ENCODE assay signal across 10 cellular contexts in genomic region chr1:167631386-167631941, GRCh38. TPM values are rescaled to one million over a fixed set of nuclear protein-coding genes. Genes with fewer than 3 reads are reported as not detected.
DNase-seq lines count a peak whose midpoint lies in the region; ATAC-seq and TF ChIP-seq lines count a peak whose summit lies in the region.
"Had no signal": no experiment of that assay in that cellular context is flagged by ENCODE, and none has a peak within 500 bp of the region (broad histone marks: within the 10 kb centered on the region; RNA-seq: fewer than 3 reads in every experiment).

No MANE protein-coding gene starts in this region.

- H3K79me2 ChIP-seq in DND-41 (ENCODE audit: insufficient read depth, low read length) (peaks cover 80% of the 10 kb centered on the region), MM.1S (ENCODE audit: low read length) (peaks cover 66% of the 10 kb centered on the region), osteoblast (ENCODE audit: insufficient read depth, low read length) (no peaks in the 10 kb centered on the region)

- TF ChIP-seq CTCF in DND-41 (IDR thresholded peaks at IDR 0.05; ENCODE audit: borderline replicate concordance, extremely low read depth, low read length, poor library complexity, severe bottlenecking) (no peak), MM.1S (IDR thresholded peaks at IDR 0.05; ENCODE audit: low read length) (no peak), gastrocnemius medialis (IDR thresholded peaks at IDR 0.05 in 4 of 5, conservative IDR thresholded peaks at IDR 0.05 in 1 of 5) (no peak), osteoblast (IDR thresholded peaks at IDR 0.05; ENCODE audit: extremely low read depth, low read depth, low read length) (no peak)

- ATAC-seq in DND-41 (ENCODE audit: insufficient read depth, low read depth) = no peak
- ATAC-seq in gastrocnemius medialis = no peak
- no peak for ATAC-seq in HG03354 (IDR thresholded peaks at IDR 0.05; ENCODE audit: poor library complexity, severe bottlenecking, unreplicated experiment)

- peaks cover 87% of the 10 kb centered on the region for H3K4me1 ChIP-seq in DND-41 (ENCODE audit: insufficient read depth, low read length)
- H3K4me1 ChIP-seq in MM.1S (ENCODE audit: low read length) = peaks cover 61% of the 10 kb centered on the region
- peaks cover 69% of the 10 kb centered on the region for H3K4me1 ChIP-seq in effector memory CD4-positive, alpha-beta T cell (ENCODE audit: control insufficient read depth, insufficient read depth, low read length, poor library complexity, severe bottlenecking)
- H3K4me1 ChIP-seq in gastrocnemius medialis = peaks cover 54 to 70% of the 10 kb centered on the region in 2 donors
- no peaks in the 10 kb centered on the region for H3K4me1 ChIP-seq in osteoblast (ENCODE audit: insufficient read depth, low read length)

- H3K9ac ChIP-seq in DND-41 (ENCODE audit: low read depth, low read length) (peak overlapping the region; percentile 99), MM.1S (ENCODE audit: low read length) (peak overlapping the region; percentile 91; the same call in 1 of the 2 replicates)

- intact Hi-C loops in gastrocnemius medialis (cut with DNase I; ENCODE audit: low total_unique reads) = no loop called here

- no peak for TF ChIP-seq POLR2A in gastrocnemius medialis (IDR thresholded peaks at IDR 0.05)

- H4K20me1 ChIP-seq in DND-41 (ENCODE audit: insufficient read depth, low read length) (peaks cover 44% of the 10 kb centered on the region), MM.1S (ENCODE audit: insufficient read depth, low read length) (no peaks in the 10 kb centered on the region), osteoblast (ENCODE audit: insufficient read depth, low read length) (no peaks in the 10 kb centered on the region)

- H3K4me3 ChIP-seq in DND-41 (ENCODE audit: low read depth in 1 of 2, low read length in 2 of 2) (peak overlapping the region; percentile 75 to 76), MM.1S (ENCODE audit: low read length) (peak overlapping the region; percentile 83), gastrocnemius medialis (peak overlapping the region; percentile 74 to 86 (median 86)), osteoblast (ENCODE audit: insufficient read depth, low read length) (no peak overlapping the region)
- peak overlapping the region; percentile 88 for H3K4me3 ChIP-seq in effector memory CD4-positive, alpha-beta T cell (ENCODE audit: insufficient read depth, low read depth, low read length, poor library complexity, severe bottlenecking)

- no peaks in the 10 kb centered on the region for H3K9me2 ChIP-seq in MM.1S (replicated peaks; ENCODE audit: insufficient read depth, low read length)

- peak overlapping the region; percentile 79 for H3K4me2 ChIP-seq in DND-41 (ENCODE audit: insufficient read depth, low read length)
- H3K4me2 ChIP-seq in MM.1S (ENCODE audit: low read depth, low read length) = peak overlapping the region; percentile 90
- no peak overlapping the region for H3K4me2 ChIP-seq in osteoblast (ENCODE audit: insufficient read depth, low read length)

- in situ Hi-C loops in gastrocnemius medialis (cut with MboI; ENCODE audit: low sequenced_read_pairs in 4 of 4) = no loop called here

- H2AFZ ChIP-seq in DND-41 (ENCODE audit: low read depth, low read length) (no peak overlapping the region), MM.1S (ENCODE audit: low read length) (no peak overlapping the region), osteoblast (ENCODE audit: low read length) (no peak overlapping the region)

- H3K9me3 ChIP-seq in DND-41 (ENCODE audit: insufficient read depth, low read length, severe bottlenecking) (no peaks in the 10 kb centered on the region), MM.1S (replicated peaks; ENCODE audit: insufficient read depth, low read length) (no peaks in the 10 kb centered on the region), gastrocnemius medialis (no peaks in the 10 kb centered on the region), osteoblast (ENCODE audit: low read depth, low read length) (no peaks in the 10 kb centered on the region)
- no peaks in the 10 kb centered on the region for H3K9me3 ChIP-seq in effector memory CD4-positive, alpha-beta T cell (ENCODE audit: control insufficient read depth, low read length)

- peaks cover 40% of the 10 kb centered on the region for H3F3A ChIP-seq in MM.1S (ENCODE audit: insufficient read depth, low read length)

- H3K36me3 ChIP-seq in DND-41 (ENCODE audit: insufficient read depth, low read length) (peaks cover 61% of the 10 kb centered on the region), MM.1S (replicated peaks; ENCODE audit: insufficient read depth, low read length) (0 out of 2 replicates have a peak, but pooled peaks cover 4% of the 10 kb centered on the region), gastrocnemius medialis (no peaks in the 10 kb centered on the region), osteoblast (ENCODE audit: insufficient read depth, low read length) (no peaks in the 10 kb centered on the region)
- H3K36me3 ChIP-seq in effector memory CD4-positive, alpha-beta T cell (ENCODE audit: control insufficient read depth, insufficient read depth, low read length) = peaks cover 5% of the 10 kb centered on the region

- H3K27me3 ChIP-seq in DND-41 (ENCODE audit: insufficient read depth, low read length, poor library complexity) (no peaks in the 10 kb centered on the region), MM.1S (replicated peaks; ENCODE audit: insufficient read depth, low read length) (no peaks in the 10 kb centered on the region), gastrocnemius medialis (no peaks in the 10 kb centered on the region), osteoblast (ENCODE audit: insufficient read depth, low read length) (peaks cover 2% of the 10 kb centered on the region)
- no peaks in the 10 kb centered on the region for H3K27me3 ChIP-seq in effector memory CD4-positive, alpha-beta T cell (replicated peaks; ENCODE audit: control insufficient read depth, insufficient read depth, low read length, poor library complexity, severe bottlenecking)

- DNase-seq in DND-41 (peak; percentile 40), MM.1S (no peak), gastrocnemius medialis (no peak), NCI-H526 treated with DMSO at 0.1 percent for 48 hours (lab: John Stamatoyannopoulos, UW) (no peak), NCI-H774 (lab: John Stamatoyannopoulos, UW) (no peak), osteoblast (ENCODE audit: insufficient read length, low spot score, missing footprints) (no peak)
- no peak for DNase-seq in effector memory CD4-positive, alpha-beta T cell
- DNase-seq: NCI-H1092, SHP77 had no signal

- H3K27ac ChIP-seq in DND-41 (ENCODE audit: low read length) (peak overlapping the region; percentile 97), MM.1S (ENCODE audit: low read length) (peak overlapping the region; percentile 89; the same call in 1 of the 2 replicates), gastrocnemius medialis (peak overlapping the region; percentile 90 to 96 (median 92)), osteoblast (ENCODE audit: low read depth, low read length) (no peak overlapping the region)
- H3K27ac ChIP-seq in effector memory CD4-positive, alpha-beta T cell (ENCODE audit: insufficient read depth, low read length, poor library complexity, severe bottlenecking) = peak overlapping the region; percentile 92

RNA-seq across cellular contexts. Expression of gene RCSD1, which starts 1.4 kb away (rescaled TPM):
- total RNA-seq in gastrocnemius medialis (10 to 100 TPM in 1 of 4 donors, 1 to 10 TPM in 3; 6.0 to 14.8 (median 7.5) TPM), osteoblast (under 0.01 and 0.29 TPM in 2 replicates)
